10 cellular contexts compared by ENCODE assay signal in the genomic region with DNA sequence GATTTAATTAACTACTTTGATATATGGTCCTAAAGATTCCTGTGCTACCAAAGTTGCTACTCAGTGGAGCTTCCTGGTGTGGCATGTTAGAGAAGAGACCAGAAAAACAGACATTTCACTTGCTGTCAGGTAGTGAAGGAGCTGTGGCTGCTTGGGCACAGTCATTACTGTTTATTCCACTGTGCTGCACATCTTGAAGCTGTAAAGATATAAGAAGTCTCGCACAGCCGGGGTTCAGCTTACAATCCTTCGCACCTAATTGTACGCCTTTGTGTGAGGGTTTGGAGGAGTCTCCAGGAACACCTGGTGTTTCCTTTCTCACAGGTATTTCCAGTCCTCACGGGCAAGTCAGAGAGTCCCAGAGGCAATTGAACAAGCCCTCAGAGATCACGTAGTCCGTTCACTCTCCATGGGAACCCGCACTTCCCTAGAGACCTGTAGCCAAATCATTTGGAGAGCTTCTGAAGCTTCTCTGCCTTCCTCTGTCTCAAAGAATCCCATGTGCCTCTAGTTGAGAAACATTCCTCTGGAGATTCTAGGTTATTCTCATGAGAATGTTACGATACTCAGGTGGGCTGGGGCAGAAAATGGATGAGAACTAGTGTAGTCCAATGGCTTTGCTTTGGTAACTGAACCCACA. TPM values are rescaled to one million over a fixed set of nuclear protein-coding genes. Genes with fewer than 3 reads are reported as not detected.
DNase-seq lines count a peak whose midpoint lies in the region; ATAC-seq and TF ChIP-seq lines count a peak whose summit lies in the region.
"Had no signal": no experiment of that assay in that cellular context is flagged by ENCODE, and none has a peak within 500 bp of the region (broad histone marks: within the 10 kb centered on the region; RNA-seq: fewer than 3 reads in every experiment).

No MANE protein-coding gene starts in this region.

- H2AFZ ChIP-seq in trophoblast cell (ENCODE audit: insufficient read depth, low read length, poor library complexity) (no peak overlapping the region), osteoblast (ENCODE audit: low read length) (no peak overlapping the region)

- peak overlapping the region; percentile 84 for H3K27ac ChIP-seq in CD8-positive, alpha-beta memory T cell (ENCODE audit: low read depth, low read length)
- H3K27ac ChIP-seq in trophoblast cell (ENCODE audit: low read depth, low read length), result no peak overlapping the region
- H3K27ac ChIP-seq in osteoblast (ENCODE audit: low read depth, low read length), result no peak overlapping the region

- ATAC-seq in HG02763 (IDR thresholded peaks at IDR 0.05; ENCODE audit: unreplicated experiment), result no peak
- ATAC-seq in GM18867 (IDR thresholded peaks at IDR 0.05; ENCODE audit: unreplicated experiment), result no peak

- no peak overlapping the region for H3K23ac ChIP-seq in trophoblast cell (ENCODE audit: low read length)

- no peaks in the 10 kb centered on the region for H3K9me3 Mint-ChIP-seq in CD8-positive, alpha-beta memory T cell
- H3K9me3 Mint-ChIP-seq in activated naive CD4-positive, alpha-beta T cell treated with anti-CD3 and anti-CD28 coated beads, Interleukin-2, amount 50 U/mL, for 24 hours, result no peaks in the 10 kb centered on the region
- no peaks in the 10 kb centered on the region for H3K9me3 Mint-ChIP-seq in Caco-2 (ENCODE audit: unreplicated experiment)
- H3K9me3 Mint-ChIP-seq: nephron had no signal

- H3K4me2 ChIP-seq in trophoblast cell (ENCODE audit: low read length) (no peak overlapping the region), osteoblast (ENCODE audit: insufficient read depth, low read length) (no peak overlapping the region)

- peak overlapping the region; percentile 84 to 100 (median 99) for H3K4me3 Mint-ChIP-seq in CD8-positive, alpha-beta memory T cell
- peak overlapping the region; percentile 90 for H3K4me3 Mint-ChIP-seq in activated naive CD4-positive, alpha-beta T cell treated with anti-CD3 and anti-CD28 coated beads, Interleukin-2, amount 50 U/mL, for 24 hours
- H3K4me3 Mint-ChIP-seq in Caco-2 (ENCODE audit: unreplicated experiment), result no peak overlapping the region
- H3K4me3 Mint-ChIP-seq: nephron had no signal

- POLR2A ChIA-PET in CD8-positive, alpha-beta memory T cell (lab: Charles Lee), result interaction anchor here (0.7 to 12.8 kb wide), 7 partner anchors 8 to 588 kb away, joined by 3 to 274 read pairs (median 4); partner anchors contain the start of genes CCNK and SETD3
- POLR2A ChIA-PET in Caco-2 (lab: Charles Lee), result interaction anchor here (0.6 kb wide), 1 partner anchor 62 kb away, joined by 4 read pairs; no protein-coding TSS in a partner anchor

- peaks cover 0 to 2% of the 10 kb centered on the region in 2 donors for H3K27me3 Mint-ChIP-seq in CD8-positive, alpha-beta memory T cell
- H3K27me3 Mint-ChIP-seq in activated naive CD4-positive, alpha-beta T cell treated with anti-CD3 and anti-CD28 coated beads, Interleukin-2, amount 50 U/mL, for 24 hours, result no peaks in the 10 kb centered on the region
- no peaks in the 10 kb centered on the region for H3K27me3 Mint-ChIP-seq in Caco-2 (ENCODE audit: insufficient read depth, unreplicated experiment)

- H3K14ac ChIP-seq in trophoblast cell (ENCODE audit: low read length), result no peak overlapping the region

- no peak overlapping the region for H3K4ac ChIP-seq in trophoblast cell (ENCODE audit: low read depth, low read length)

- peaks cover 68% of the 10 kb centered on the region for H3K4me1 ChIP-seq in CD8-positive, alpha-beta memory T cell (ENCODE audit: insufficient read depth, low read length)
- H3K4me1 ChIP-seq in trophoblast cell (ENCODE audit: control insufficient read depth in 1 of 2, insufficient read depth in 2 of 2, low read length in 2 of 2) (peaks cover 19 to 26% of the 10 kb centered on the region in 2 experiments), Caco-2 (no peaks in the 10 kb centered on the region), osteoblast (ENCODE audit: insufficient read depth, low read length) (peaks cover 6% of the 10 kb centered on the region)

- no peak overlapping the region for H4K12ac ChIP-seq in trophoblast cell (ENCODE audit: low read depth, low read length)

- H2BK5ac ChIP-seq in trophoblast cell (ENCODE audit: low read depth, low read length, poor library complexity), result no peak overlapping the region

- no peaks in the 10 kb centered on the region for H4K20me1 ChIP-seq in osteoblast (ENCODE audit: insufficient read depth, low read length)

- peaks cover 19 to 81% (median 31%) of the 10 kb centered on the region in 3 donors for H3K36me3 Mint-ChIP-seq in CD8-positive, alpha-beta memory T cell
- H3K36me3 Mint-ChIP-seq in activated naive CD4-positive, alpha-beta T cell treated with anti-CD3 and anti-CD28 coated beads, Interleukin-2, amount 50 U/mL, for 24 hours, result peaks cover 8% of the 10 kb centered on the region
- no peaks in the 10 kb centered on the region for H3K36me3 Mint-ChIP-seq in Caco-2 (ENCODE audit: insufficient read depth, unreplicated experiment)

- CTCF ChIA-PET in CD8-positive, alpha-beta memory T cell (lab: Charles Lee), result interaction anchor here (1.2 to 58.3 kb wide), 5 partner anchors 3 to 172 kb away, joined by 3 to 1568 read pairs (median 60); partner anchors contain the start of gene EVL
- CTCF ChIA-PET in Caco-2 (lab: Charles Lee), result interaction anchor here (0.7 to 1.2 kb wide), 2 partner anchors 124 to 816 kb away, joined by 3 read pairs; no protein-coding TSS in a partner anchor

- TF ChIP-seq CTCF in Caco-2 (IDR thresholded peaks at IDR 0.05; ENCODE audit: insufficient read depth in 1 of 2, low read depth in 1 of 2, low read length in 1 of 2, severe bottlenecking in 1 of 2, unreplicated experiment in 1 of 2) (no peak), osteoblast (IDR thresholded peaks at IDR 0.05; ENCODE audit: extremely low read depth, low read depth, low read length) (no peak)

- H3K27ac Mint-ChIP-seq in CD8-positive, alpha-beta memory T cell, result peak overlapping the region; percentile 90 to 100 (median 99)
- peak overlapping the region; percentile 99 for H3K27ac Mint-ChIP-seq in activated naive CD4-positive, alpha-beta T cell treated with anti-CD3 and anti-CD28 coated beads, Interleukin-2, amount 50 U/mL, for 24 hours
- H3K27ac Mint-ChIP-seq in Caco-2 (ENCODE audit: unreplicated experiment), result no peak overlapping the region

- H3K27me3 ChIP-seq in CD8-positive, alpha-beta memory T cell (ENCODE audit: insufficient read depth, low read length, poor library complexity, severe bottlenecking), result no peaks in the 10 kb centered on the region
- H3K27me3 ChIP-seq in trophoblast cell (ENCODE audit: insufficient read depth, low read length) (no peaks in the 10 kb centered on the region), Caco-2 (replicated peaks; ENCODE audit: control insufficient read depth, insufficient read depth, low read length) (no peaks in the 10 kb centered on the region), osteoblast (ENCODE audit: insufficient read depth, low read length) (no peaks in the 10 kb centered on the region)
- H3K27me3 ChIP-seq: adrenal gland had no signal

- peaks cover 2% of the 10 kb centered on the region for H3K79me1 ChIP-seq in trophoblast cell (ENCODE audit: low read length)

- no peak overlapping the region for H4K91ac ChIP-seq in trophoblast cell (ENCODE audit: low read depth, low read length)

- H3K4me3 ChIP-seq in CD8-positive, alpha-beta memory T cell (ENCODE audit: low read length), result peak overlapping the region; percentile 69
- H3K4me3 ChIP-seq in trophoblast cell (ENCODE audit: low read depth, low read length), result no peak overlapping the region
- no peak overlapping the region for H3K4me3 ChIP-seq in Caco-2 (ENCODE audit: low read depth, low read length)
- no peak overlapping the region for H3K4me3 ChIP-seq in osteoblast (ENCODE audit: insufficient read depth, low read length)
- H3K4me3 ChIP-seq: adrenal gland had no signal

- peaks cover 73 to 83% (median 80%) of the 10 kb centered on the region in 3 donors for H3K4me1 Mint-ChIP-seq in CD8-positive, alpha-beta memory T cell
- peaks cover 80% of the 10 kb centered on the region for H3K4me1 Mint-ChIP-seq in activated naive CD4-positive, alpha-beta T cell treated with anti-CD3 and anti-CD28 coated beads, Interleukin-2, amount 50 U/mL, for 24 hours
- H3K4me1 Mint-ChIP-seq in Caco-2 (ENCODE audit: low read depth, unreplicated experiment), result peaks cover 7% of the 10 kb centered on the region

- DNase-seq in CD8-positive, alpha-beta memory T cell, result peak in 1 of 5 donors; percentile 56
- DNase-seq in NCI-H1436 treated with DMSO at 0.1 percent for 48 hours (lab: John Stamatoyannopoulos, UW) (peak; percentile 17), trophoblast cell (peak; percentile 87 to 91), Caco-2 (no peak), osteoblast (ENCODE audit: insufficient read length, low spot score, missing footprints) (no peak)

- no peak overlapping the region for H2BK12ac ChIP-seq in trophoblast cell (ENCODE audit: low read length)

- intact Hi-C loops in Caco-2 (cut with micrococcal nuclease; ENCODE audit: unreplicated experiment), result no loop called here

- no peak overlapping the region for H2AK5ac ChIP-seq in trophoblast cell (ENCODE audit: low read length)

- peaks cover 12% of the 10 kb centered on the region for H3K36me3 ChIP-seq in CD8-positive, alpha-beta memory T cell (ENCODE audit: insufficient read depth, low read length)
- no peaks in the 10 kb centered on the region for H3K36me3 ChIP-seq in trophoblast cell (ENCODE audit: control insufficient read depth in 1 of 2, insufficient read depth in 2 of 2, low read length in 2 of 2)
- no peaks in the 10 kb centered on the region for H3K36me3 ChIP-seq in Caco-2 (ENCODE audit: control insufficient read depth, insufficient read depth, low read length)
- no peaks in the 10 kb centered on the region for H3K36me3 ChIP-seq in osteoblast (ENCODE audit: insufficient read depth, low read length)
- H3K36me3 ChIP-seq: adrenal gland had no signal

- BruUV-seq in Caco-2 (replicated peaks; lab: Mats Ljungman, UMichigan), result no TSS peak

- H3K18ac ChIP-seq in trophoblast cell (ENCODE audit: low read length), result no peak overlapping the region

- no peak overlapping the region for H2BK120ac ChIP-seq in trophoblast cell (ENCODE audit: insufficient read depth, low read length, poor library complexity)

- WGBS in trophoblast cell (ENCODE audit: extremely low coverage, insufficient coverage, insufficient read length), result no CpG with 5 or more reads among the region's 9 CpGs

- H3K79me2 ChIP-seq in trophoblast cell (ENCODE audit: control insufficient read depth, insufficient read depth, low read length, poor library complexity) (no peaks in the 10 kb centered on the region), osteoblast (ENCODE audit: insufficient read depth, low read length) (peaks cover 6% of the 10 kb centered on the region)

- no peak overlapping the region for H4K8ac ChIP-seq in trophoblast cell (ENCODE audit: low read depth, low read length)

- no peaks in the 10 kb centered on the region for H3K9me3 ChIP-seq in CD8-positive, alpha-beta memory T cell (ENCODE audit: low read length)
- peaks cover 2% of the 10 kb centered on the region for H3K9me3 ChIP-seq in trophoblast cell (ENCODE audit: insufficient read depth, low read depth, low read length)
- no peaks in the 10 kb centered on the region for H3K9me3 ChIP-seq in Caco-2
- H3K9me3 ChIP-seq in osteoblast (ENCODE audit: low read depth, low read length), result no peaks in the 10 kb centered on the region
- H3K9me3 ChIP-seq: adrenal gland had no signal

- no peak overlapping the region for H3K9ac ChIP-seq in trophoblast cell (ENCODE audit: low read length)

RNA-seq across cellular contexts. Expression of gene EVL, which starts 4.1 kb away (rescaled TPM):
- total RNA-seq in CD8-positive, alpha-beta memory T cell, result 100 to 1,000 TPM; 218 to 228 TPM
- polyA plus RNA-seq in CD8-positive, alpha-beta memory T cell, result 129 TPM
- polyA plus RNA-seq in trophoblast cell (2013), result 31.4 and 32.7 TPM in 2 replicates
- 14.2 and 16.4 TPM in 2 replicates for total RNA-seq in Caco-2 (2022)
- 16.6 and 17.4 TPM in 2 replicates for total RNA-seq in osteoblast

Comparison
In these comparisons a context has a peak if more than half of its experiments do, and no peak if none do; other contexts are left out.
1. DNase-seq: peak in NCI-H1436 treated with DMSO at 0.1 percent for 48 hours (single experiment) and trophoblast cell (2 of 2); none in Caco-2 (0 of 2) and osteoblast (single experiment).
2. RNA of gene EVL, which starts 4.1 kb away (total RNA-seq): 218 to 228 TPM in CD8-positive, alpha-beta memory T cell; 16.6 to 17.4 TPM in osteoblast and 14.2 to 16.4 TPM in Caco-2; every median in the first group is over 10 times any median in the second.